ENCODE assay signal across 22 cellular contexts in genomic region chr20:3150908-3151307, GRCh38. TPM values are rescaled to one million over a fixed set of nuclear protein-coding genes. Genes with fewer than 3 reads are reported as not detected.
DNase-seq lines count a peak whose midpoint lies in the region; ATAC-seq, FAIRE-seq and TF ChIP-seq lines count a peak whose summit lies in the region.
"Had no signal": no experiment of that assay in that cellular context is flagged by ENCODE, and none has a peak within 500 bp of the region (broad histone marks: within the 10 kb centered on the region; RNA-seq: fewer than 3 reads in every experiment).

No MANE protein-coding gene starts in this region.

- CTCF ChIA-PET in HepG2 (lab: Yijun Ruan, JAX; ENCODE audit: low intra/inter-chr PET ratio, low total read pairs) (no interaction called here), mammary epithelial cell (lab: Charles Lee; ENCODE audit: low non-redundant PET) (no interaction called here)

- H4K20me1 ChIP-seq in HepG2 (ENCODE audit: insufficient read depth, low read length) (peaks cover 20% of the 10 kb centered on the region; the same call in 1 of the 2 replicates), mammary epithelial cell (ENCODE audit: insufficient read depth, low read length) (no peaks in the 10 kb centered on the region)

- no peaks in the 10 kb centered on the region for H3K9me3 Mint-ChIP-seq in T-helper 1 cell treated with Interleukin-12 subunit alpha and Interleukin-12 subunit beta and Interleukin-4 antibody, amounts not matched to agents 30 μg/mL and 1 μg/mL, for 36 hours
- no peaks in the 10 kb centered on the region for H3K9me3 Mint-ChIP-seq in memory B cell
- no peaks in the 10 kb centered on the region for H3K9me3 Mint-ChIP-seq in stimulated activated memory B cell treated with anti-CD40 and anti-IgM and Interleukin-4, amounts not matched to agents 10 μg/mL and 1 μg/mL and 100 μg/mL, for 72 hours

- peaks cover 32 to 71% of the 10 kb centered on the region in 2 experiments for H3K36me3 ChIP-seq in HepG2 (replicated peaks in 1 of 2; ENCODE audit: control insufficient read depth in 1 of 2, insufficient read depth in 2 of 2, low read length in 2 of 2)
- peaks cover 0 to 39% (median 10%) of the 10 kb centered on the region in 4 donors for H3K36me3 ChIP-seq in right lobe of liver
- H3K36me3 ChIP-seq in mammary epithelial cell (ENCODE audit: insufficient read depth, low read length), result peaks cover 7% of the 10 kb centered on the region

- in situ Hi-C loops in HepG2 (cut with HindIII; ENCODE audit: extremely low pct_ligation_motif_present, low pct_unique_long_range_greater_than_20kb), result no loop called here
- in situ Hi-C loops in mammary epithelial cell (cut with MboI; ENCODE audit: low sequenced_read_pairs in 2 of 2), result no loop called here

- H3K27ac ChIP-seq in HepG2 (ENCODE audit: extremely low read length, insufficient read depth, low read length) (no peak overlapping the region), right lobe of liver (no peak overlapping the region), mammary epithelial cell (ENCODE audit: insufficient read depth, low read depth, low read length) (no peak overlapping the region)
- H3K27ac ChIP-seq: 22Rv1 had no signal

- BruUV-seq in HepG2 (replicated peaks; lab: Mats Ljungman, UMichigan), result no TSS peak
- no TSS peak for BruUV-seq in mammary epithelial cell (replicated peaks; lab: Mats Ljungman, UMichigan)

- peak overlapping the region; percentile 24 for H3K27ac Mint-ChIP-seq in T-helper 1 cell treated with Interleukin-12 subunit alpha and Interleukin-12 subunit beta and Interleukin-4 antibody, amounts not matched to agents 30 μg/mL and 1 μg/mL, for 36 hours
- peak overlapping the region; percentile 66 for H3K27ac Mint-ChIP-seq in memory B cell
- H3K27ac Mint-ChIP-seq in stimulated activated memory B cell treated with anti-CD40 and anti-IgM and Interleukin-4, amounts not matched to agents 10 μg/mL and 1 μg/mL and 100 μg/mL, for 72 hours, result peak overlapping the region; percentile 14

- no peak overlapping the region for H3K4me2 ChIP-seq in HepG2 (ENCODE audit: low read depth, low read length)
- no peak overlapping the region for H3K4me2 ChIP-seq in mammary epithelial cell (ENCODE audit: insufficient read depth, low read depth, low read length)

- no peak for TF ChIP-seq CTCF in HepG2 (CRISPR knock-in tag; IDR thresholded peaks at IDR 0.05)
- no peak for TF ChIP-seq CTCF in right lobe of liver (IDR thresholded peaks at IDR 0.05)
- TF ChIP-seq CTCF in mammary epithelial cell (conservative IDR thresholded peaks at IDR 0.05 in 1 of 2, IDR thresholded peaks at IDR 0.05 in 1 of 2; ENCODE audit: extremely low read depth in 1 of 2, insufficient read depth in 1 of 2, low read depth in 1 of 2, low read length in 2 of 2), result no peak

- TF ChIP-seq POLR2A in HepG2 (IDR thresholded peaks at IDR 0.05; ENCODE audit: insufficient read depth in 1 of 2, low read depth in 2 of 2, low read length in 2 of 2), result no peak
- TF ChIP-seq POLR2A in right lobe of liver (IDR thresholded peaks at IDR 0.05), result no peak

- H3K4me1 ChIP-seq in HepG2 (ENCODE audit: insufficient read depth, low read length) (no peaks in the 10 kb centered on the region), right lobe of liver (no peaks in the 10 kb centered on the region), mammary epithelial cell (ENCODE audit: insufficient read depth, low read length) (no peaks in the 10 kb centered on the region)

- no peaks in the 10 kb centered on the region for H3K27me3 ChIP-seq in HepG2 (ENCODE audit: control insufficient read depth in 1 of 2, insufficient read depth in 2 of 2, low read length in 2 of 2)
- H3K27me3 ChIP-seq in right lobe of liver, result no peaks in the 10 kb centered on the region
- H3K27me3 ChIP-seq in mammary epithelial cell (ENCODE audit: insufficient read depth, low read length), result no peaks in the 10 kb centered on the region
- H3K27me3 ChIP-seq: BE2C had no signal

- no peak overlapping the region for H3K4me3 Mint-ChIP-seq in T-helper 1 cell treated with Interleukin-12 subunit alpha and Interleukin-12 subunit beta and Interleukin-4 antibody, amounts not matched to agents 30 μg/mL and 1 μg/mL, for 36 hours
- H3K4me3 Mint-ChIP-seq in memory B cell, result no peak overlapping the region
- no peak overlapping the region for H3K4me3 Mint-ChIP-seq in stimulated activated memory B cell treated with anti-CD40 and anti-IgM and Interleukin-4, amounts not matched to agents 10 μg/mL and 1 μg/mL and 100 μg/mL, for 72 hours

- H3K4me1 Mint-ChIP-seq in T-helper 1 cell treated with Interleukin-12 subunit alpha and Interleukin-12 subunit beta and Interleukin-4 antibody, amounts not matched to agents 30 μg/mL and 1 μg/mL, for 36 hours (ENCODE audit: low read depth), result peaks cover 27% of the 10 kb centered on the region
- peaks cover 28% of the 10 kb centered on the region for H3K4me1 Mint-ChIP-seq in memory B cell
- peaks cover 48% of the 10 kb centered on the region for H3K4me1 Mint-ChIP-seq in stimulated activated memory B cell treated with anti-CD40 and anti-IgM and Interleukin-4, amounts not matched to agents 10 μg/mL and 1 μg/mL and 100 μg/mL, for 72 hours

- TF ChIP-seq EP300 in HepG2 (IDR thresholded peaks at IDR 0.05; ENCODE audit: low read depth in 2 of 2, low read length in 2 of 2) (no peak), HepG2 (CRISPR knock-in tag; IDR thresholded peaks at IDR 0.05; ENCODE audit: borderline replicate concordance) (no peak)

- H3K79me2 ChIP-seq in HepG2 (ENCODE audit: insufficient read depth, low read length) (peaks cover 78% of the 10 kb centered on the region), mammary epithelial cell (ENCODE audit: insufficient read depth, low read length) (peaks cover 94% of the 10 kb centered on the region)

- H3K9ac ChIP-seq in HepG2 (ENCODE audit: insufficient read depth, low read depth, low read length) (no peak overlapping the region), mammary epithelial cell (ENCODE audit: insufficient read depth, low read length) (no peak overlapping the region)

- DNase-seq in T-helper 1 cell (no peak), HepG2 (ENCODE audit: low spot score) (no peak), right lobe of liver (no peak), memory B cell (ENCODE audit: low spot score in 2 of 2) (no peak), DMS153 treated with DMSO at 0.1 percent for 48 hours (lab: John Stamatoyannopoulos, UW; ENCODE audit: unreplicated experiment) (no peak), mammary epithelial cell (no peak)
- DNase-seq: BE2C, DMS 273 treated with DMSO at 0.1 percent for 48 hours, GF-D8, KBM-7, MV-4-11, NCI-H1417, NCI-H187 treated with DMSO at 0.1 percent for 48 hours, NCI-H748 treated with DMSO at 0.1 percent for 48 hours, OCI-M1, RPMI8226 had no signal

- H3K27me3 Mint-ChIP-seq in T-helper 1 cell treated with Interleukin-12 subunit alpha and Interleukin-12 subunit beta and Interleukin-4 antibody, amounts not matched to agents 30 μg/mL and 1 μg/mL, for 36 hours (ENCODE audit: low read depth), result no peaks in the 10 kb centered on the region
- no peaks in the 10 kb centered on the region for H3K27me3 Mint-ChIP-seq in memory B cell
- no peaks in the 10 kb centered on the region for H3K27me3 Mint-ChIP-seq in stimulated activated memory B cell treated with anti-CD40 and anti-IgM and Interleukin-4, amounts not matched to agents 10 μg/mL and 1 μg/mL and 100 μg/mL, for 72 hours

- H3K36me3 Mint-ChIP-seq in T-helper 1 cell treated with Interleukin-12 subunit alpha and Interleukin-12 subunit beta and Interleukin-4 antibody, amounts not matched to agents 30 μg/mL and 1 μg/mL, for 36 hours (ENCODE audit: low read depth), result peaks cover 30% of the 10 kb centered on the region
- peaks cover 15% of the 10 kb centered on the region for H3K36me3 Mint-ChIP-seq in memory B cell
- H3K36me3 Mint-ChIP-seq in stimulated activated memory B cell treated with anti-CD40 and anti-IgM and Interleukin-4, amounts not matched to agents 10 μg/mL and 1 μg/mL and 100 μg/mL, for 72 hours, result peaks cover 35% of the 10 kb centered on the region

- ATAC-seq in HepG2 (no peak), right lobe of liver (no peak), memory B cell (ENCODE audit: low read depth) (no peak)
- ATAC-seq in stimulated activated memory B cell treated with anti-CD40 and anti-IgM and Interleukin-4, amounts not matched to agents 10 μg/mL and 1 μg/mL and 100 μg/mL, for 72 hours, result no peak

- dilution Hi-C loops in mammary epithelial cell (cut with HindIII; ENCODE audit: low sequenced_read_pairs), result loop anchor here (5.0 kb wide), 1 partner anchor 94 kb away; no protein-coding TSS in a partner anchor

- no peak for TF ChIP-seq RAD21 in HepG2 (CRISPR knock-in tag; IDR thresholded peaks at IDR 0.05)

- POLR2A ChIA-PET in HepG2 (lab: Yijun Ruan, JAX), result interaction anchor here (1.2 to 2.4 kb wide), 2 partner anchors 8 to 11 kb away, joined by 4 to 7 read pairs; partner anchors contain the start of genes FASTKD5 and UBOX5

- no peaks in the 10 kb centered on the region for H3K9me3 ChIP-seq in HepG2 (ENCODE audit: low read length)
- H3K9me3 ChIP-seq in right lobe of liver, result no peaks in the 10 kb centered on the region
- H3K9me3 ChIP-seq in mammary epithelial cell (replicated peaks; ENCODE audit: insufficient read depth, low read length), result no peaks in the 10 kb centered on the region
- H3K9me3 ChIP-seq: BE2C had no signal

- no peak for FAIRE-seq in HepG2 (lab: Jason Lieb, UNC)
- FAIRE-seq: GM12891, GM18507, H1 had no signal

- intact Hi-C loops in HepG2 (cut with micrococcal nuclease; ENCODE audit: unreplicated experiment) (no loop called here), right lobe of liver (cut with DNase I) (no loop called here), mammary epithelial cell (cut with micrococcal nuclease) (no loop called here)

- H3K4me3 ChIP-seq in HepG2 (replicated peaks in 1 of 3; ENCODE audit: insufficient read depth in 1 of 3, low read depth in 2 of 3, low read length in 3 of 3), result no peak overlapping the region
- no peak overlapping the region for H3K4me3 ChIP-seq in right lobe of liver
- no peak overlapping the region for H3K4me3 ChIP-seq in mammary epithelial cell (replicated peaks in 1 of 3; ENCODE audit: insufficient read depth in 1 of 3, low read depth in 2 of 3, low read length in 3 of 3)

- H2AFZ ChIP-seq in HepG2 (ENCODE audit: low read length) (no peak overlapping the region), mammary epithelial cell (ENCODE audit: low read depth, low read length) (no peak overlapping the region)

RNA-seq across cellular contexts. Expression of gene FASTKD5, which starts 8.8 kb away (rescaled TPM):
- total RNA-seq in HepG2 (2016; rRNA removed; fragmentation: Illumina TruSeq; extraction: Trizol), result 46.8 and 63.4 TPM in 2 replicates
- 4.3 and 4.6 TPM in 2 replicates for total RNA-seq in HepG2 (2016; cell fraction: cytosol; rRNA removed; fragmentation: Illumina TruSeq; extraction: Trizol; ENCODE audit: low read depth)
- 45.4 and 62.9 TPM in 2 replicates for total RNA-seq in HepG2 (2016; cell fraction: insoluble cytoplasmic fraction; rRNA removed; fragmentation: Illumina TruSeq; extraction: Trizol)
- 15.5 and 16.7 TPM in 2 replicates for total RNA-seq in HepG2 (2016; cell fraction: membrane; rRNA removed; fragmentation: Illumina TruSeq; extraction: Trizol)
- total RNA-seq in HepG2 (2016; cell fraction: nucleus; rRNA removed; fragmentation: Illumina TruSeq; extraction: Trizol), result 27.9 and 28.4 TPM in 2 replicates
- polyA plus RNA-seq in HepG2 (2011; rRNA removed), result 34.4 and 36.6 TPM in 2 replicates
- 23.0 and 32.0 TPM in 2 replicates for polyA plus RNA-seq in HepG2 (2011; cell fraction: cytosol; rRNA removed)
- polyA plus RNA-seq in HepG2 (2011; cell fraction: nucleus; rRNA removed), result 12.1 and 17.5 TPM in 2 replicates
- polyA plus RNA-seq in HepG2 (2012), result 23.7 and 26.2 TPM in 2 replicates
- 2.5 TPM in 2 replicates for polyA plus RNA-seq in HepG2 (2016; cell fraction: cytosol; fragmentation: Illumina TruSeq; extraction: Trizol; ENCODE audit: low read depth)
- polyA plus RNA-seq in HepG2 (2016; cell fraction: insoluble cytoplasmic fraction; fragmentation: Illumina TruSeq; extraction: Trizol; ENCODE audit: low read depth), result 55.4 and 56.5 TPM in 2 replicates
- 6.5 and 7.2 TPM in 2 replicates for polyA plus RNA-seq in HepG2 (2016; cell fraction: membrane; fragmentation: Illumina TruSeq; extraction: Trizol; ENCODE audit: low read depth)
- 33.3 and 36.2 TPM in 2 replicates for polyA plus RNA-seq in HepG2 (2016; cell fraction: nucleus; fragmentation: Illumina TruSeq; extraction: Trizol; ENCODE audit: insufficient read depth, low read depth)
- 24.9 and 38.7 TPM in 2 replicates for polyA minus RNA-seq in HepG2 (2011; rRNA and poly(A)+ RNA removed; ENCODE audit: low replicate concordance)
- polyA minus RNA-seq in HepG2 (2011; cell fraction: cytosol; rRNA and poly(A)+ RNA removed), result 27.8 and 30.8 TPM in 2 replicates
- polyA minus RNA-seq in HepG2 (2011; cell fraction: nucleus; rRNA and poly(A)+ RNA removed), result 26.4 and 34.6 TPM in 2 replicates
- 10 to 100 TPM; 10.3 to 18.2 (median 11.3) TPM for total RNA-seq in right lobe of liver
- 10 to 100 TPM; 13.4 to 15.0 TPM for total RNA-seq in mammary epithelial cell
- 15.5 TPM for polyA plus RNA-seq in mammary epithelial cell
- 43.8 TPM for polyA minus RNA-seq in mammary epithelial cell

RNA-seq across cellular contexts. Expression of gene UBOX5, which starts 8.8 kb away (rescaled TPM):
- total RNA-seq in HepG2 (2016; rRNA removed; fragmentation: Illumina TruSeq; extraction: Trizol) (5.4 and 5.6 TPM in 2 replicates), right lobe of liver (1 to 10 TPM; 1.8 to 3.2 (median 2.0) TPM), mammary epithelial cell (1 to 10 TPM; 4.8 to 5.6 TPM)
- total RNA-seq in HepG2 (2016; cell fraction: cytosol; rRNA removed; fragmentation: Illumina TruSeq; extraction: Trizol; ENCODE audit: low read depth), result 1.1 and 1.2 TPM in 2 replicates
- total RNA-seq in HepG2 (2016; cell fraction: insoluble cytoplasmic fraction; rRNA removed; fragmentation: Illumina TruSeq; extraction: Trizol), result 4.7 and 5.2 TPM in 2 replicates
- total RNA-seq in HepG2 (2016; cell fraction: membrane; rRNA removed; fragmentation: Illumina TruSeq; extraction: Trizol), result 3.0 TPM in 2 replicates
- 3.8 and 4.4 TPM in 2 replicates for total RNA-seq in HepG2 (2016; cell fraction: nucleus; rRNA removed; fragmentation: Illumina TruSeq; extraction: Trizol)
- polyA plus RNA-seq in HepG2 (2011; rRNA removed) (4.6 and 5.3 TPM in 2 replicates), mammary epithelial cell (3.5 TPM)
- polyA plus RNA-seq in HepG2 (2011; cell fraction: cytosol; rRNA removed), result 4.0 and 4.4 TPM in 2 replicates
- 6.4 and 7.0 TPM in 2 replicates for polyA plus RNA-seq in HepG2 (2011; cell fraction: nucleus; rRNA removed)
- polyA plus RNA-seq in HepG2 (2012), result 3.5 and 3.7 TPM in 2 replicates
- 0.60 and 0.69 TPM in 2 replicates for polyA plus RNA-seq in HepG2 (2016; cell fraction: cytosol; fragmentation: Illumina TruSeq; extraction: Trizol; ENCODE audit: low read depth)
- 5.0 and 5.2 TPM in 2 replicates for polyA plus RNA-seq in HepG2 (2016; cell fraction: insoluble cytoplasmic fraction; fragmentation: Illumina TruSeq; extraction: Trizol; ENCODE audit: low read depth)
- polyA plus RNA-seq in HepG2 (2016; cell fraction: membrane; fragmentation: Illumina TruSeq; extraction: Trizol; ENCODE audit: low read depth), result 1.2 and 1.6 TPM in 2 replicates
- 5.2 and 5.3 TPM in 2 replicates for polyA plus RNA-seq in HepG2 (2016; cell fraction: nucleus; fragmentation: Illumina TruSeq; extraction: Trizol; ENCODE audit: insufficient read depth, low read depth)
- polyA minus RNA-seq in HepG2 (2011; rRNA and poly(A)+ RNA removed; ENCODE audit: low replicate concordance), result 2.1 and 16.1 TPM in 2 replicates
- 4.9 and 5.5 TPM in 2 replicates for polyA minus RNA-seq in HepG2 (2011; cell fraction: cytosol; rRNA and poly(A)+ RNA removed)
- polyA minus RNA-seq in HepG2 (2011; cell fraction: nucleus; rRNA and poly(A)+ RNA removed), result 5.0 and 6.8 TPM in 2 replicates
- 6.9 TPM for polyA minus RNA-seq in mammary epithelial cell

RNA-seq across cellular contexts. Expression of gene LZTS3, which starts 22.4 kb away (rescaled TPM):
- 7.4 and 10.1 TPM in 2 replicates for total RNA-seq in HepG2 (2016; rRNA removed; fragmentation: Illumina TruSeq; extraction: Trizol)
- total RNA-seq in HepG2 (2016; cell fraction: cytosol; rRNA removed; fragmentation: Illumina TruSeq; extraction: Trizol; ENCODE audit: low read depth), result 1.6 and 1.9 TPM in 2 replicates
- total RNA-seq in HepG2 (2016; cell fraction: insoluble cytoplasmic fraction; rRNA removed; fragmentation: Illumina TruSeq; extraction: Trizol), result 7.6 and 10.2 TPM in 2 replicates
- 5.4 and 6.1 TPM in 2 replicates for total RNA-seq in HepG2 (2016; cell fraction: membrane; rRNA removed; fragmentation: Illumina TruSeq; extraction: Trizol)
- 7.0 and 8.3 TPM in 2 replicates for total RNA-seq in HepG2 (2016; cell fraction: nucleus; rRNA removed; fragmentation: Illumina TruSeq; extraction: Trizol)
- polyA plus RNA-seq in HepG2 (2011; rRNA removed), result 31.3 and 49.2 TPM in 2 replicates
- 33.5 and 37.7 TPM in 2 replicates for polyA plus RNA-seq in HepG2 (2011; cell fraction: cytosol; rRNA removed)
- 96.7 and 99.2 TPM in 2 replicates for polyA plus RNA-seq in HepG2 (2011; cell fraction: nucleus; rRNA removed)
- polyA plus RNA-seq in HepG2 (2012), result 15.6 and 27.0 TPM in 2 replicates
- 1.5 TPM in 2 replicates for polyA plus RNA-seq in HepG2 (2016; cell fraction: cytosol; fragmentation: Illumina TruSeq; extraction: Trizol; ENCODE audit: low read depth)
- 10.0 and 11.9 TPM in 2 replicates for polyA plus RNA-seq in HepG2 (2016; cell fraction: insoluble cytoplasmic fraction; fragmentation: Illumina TruSeq; extraction: Trizol; ENCODE audit: low read depth)
- polyA plus RNA-seq in HepG2 (2016; cell fraction: membrane; fragmentation: Illumina TruSeq; extraction: Trizol; ENCODE audit: low read depth), result 5.0 and 5.4 TPM in 2 replicates
- 19.6 and 21.4 TPM in 2 replicates for polyA plus RNA-seq in HepG2 (2016; cell fraction: nucleus; fragmentation: Illumina TruSeq; extraction: Trizol; ENCODE audit: insufficient read depth, low read depth)
- 1.3 and 64.0 TPM in 2 replicates for polyA minus RNA-seq in HepG2 (2011; rRNA and poly(A)+ RNA removed; ENCODE audit: low replicate concordance)
- polyA minus RNA-seq in HepG2 (2011; cell fraction: cytosol; rRNA and poly(A)+ RNA removed), result 19.8 and 26.7 TPM in 2 replicates
- polyA minus RNA-seq in HepG2 (2011; cell fraction: nucleus; rRNA and poly(A)+ RNA removed), result 14.9 and 19.3 TPM in 2 replicates
- 1 to 10 TPM; 3.9 to 6.1 (median 4.9) TPM for total RNA-seq in right lobe of liver
- 10 to 100 TPM in 1 of 2 donors, 1 to 10 TPM in 1; 7.7 to 16.3 TPM for total RNA-seq in mammary epithelial cell
- 2.6 TPM for polyA plus RNA-seq in mammary epithelial cell
- polyA minus RNA-seq in mammary epithelial cell, result 3.3 TPM

RNA-seq across cellular contexts. Expression of gene DDRGK1, which starts 53.6 kb away (rescaled TPM):
- total RNA-seq in HepG2 (2016; rRNA removed; fragmentation: Illumina TruSeq; extraction: Trizol) (75.4 and 149 TPM in 2 replicates), right lobe of liver (10 to 100 TPM; 55.0 to 76.1 (median 60.1) TPM), mammary epithelial cell (10 to 100 TPM; 25.2 to 59.1 TPM)
- 59.4 and 65.6 TPM in 2 replicates for total RNA-seq in HepG2 (2016; cell fraction: cytosol; rRNA removed; fragmentation: Illumina TruSeq; extraction: Trizol; ENCODE audit: low read depth)
- total RNA-seq in HepG2 (2016; cell fraction: insoluble cytoplasmic fraction; rRNA removed; fragmentation: Illumina TruSeq; extraction: Trizol), result 69.3 and 161 TPM in 2 replicates
- 57.6 and 58.7 TPM in 2 replicates for total RNA-seq in HepG2 (2016; cell fraction: membrane; rRNA removed; fragmentation: Illumina TruSeq; extraction: Trizol)
- 105 and 136 TPM in 2 replicates for total RNA-seq in HepG2 (2016; cell fraction: nucleus; rRNA removed; fragmentation: Illumina TruSeq; extraction: Trizol)
- polyA plus RNA-seq in HepG2 (2011; rRNA removed) (96.7 and 116 TPM in 2 replicates), mammary epithelial cell (35.7 TPM)
- 133 and 142 TPM in 2 replicates for polyA plus RNA-seq in HepG2 (2011; cell fraction: cytosol; rRNA removed)
- polyA plus RNA-seq in HepG2 (2011; cell fraction: nucleus; rRNA removed), result 122 and 134 TPM in 2 replicates
- polyA plus RNA-seq in HepG2 (2012), result 104 and 147 TPM in 2 replicates
- 51.1 and 51.9 TPM in 2 replicates for polyA plus RNA-seq in HepG2 (2016; cell fraction: cytosol; fragmentation: Illumina TruSeq; extraction: Trizol; ENCODE audit: low read depth)
- 80.6 and 85.9 TPM in 2 replicates for polyA plus RNA-seq in HepG2 (2016; cell fraction: insoluble cytoplasmic fraction; fragmentation: Illumina TruSeq; extraction: Trizol; ENCODE audit: low read depth)
- polyA plus RNA-seq in HepG2 (2016; cell fraction: membrane; fragmentation: Illumina TruSeq; extraction: Trizol; ENCODE audit: low read depth), result 52.8 and 53.4 TPM in 2 replicates
- 240 and 250 TPM in 2 replicates for polyA plus RNA-seq in HepG2 (2016; cell fraction: nucleus; fragmentation: Illumina TruSeq; extraction: Trizol; ENCODE audit: insufficient read depth, low read depth)
- polyA minus RNA-seq in HepG2 (2011; rRNA and poly(A)+ RNA removed; ENCODE audit: low replicate concordance), result 19.0 and 51.1 TPM in 2 replicates
- polyA minus RNA-seq in HepG2 (2011; cell fraction: cytosol; rRNA and poly(A)+ RNA removed), result 40.1 and 44.2 TPM in 2 replicates
- polyA minus RNA-seq in HepG2 (2011; cell fraction: nucleus; rRNA and poly(A)+ RNA removed), result 48.9 and 52.6 TPM in 2 replicates
- polyA minus RNA-seq in mammary epithelial cell, result 39.0 TPM

RNA-seq across cellular contexts. Expression of gene ITPA, which starts 58.4 kb away (rescaled TPM):
- total RNA-seq in HepG2 (2016; rRNA removed; fragmentation: Illumina TruSeq; extraction: Trizol) (101 and 103 TPM in 2 replicates), right lobe of liver (10 to 100 TPM; 17.5 to 38.8 (median 26.7) TPM), mammary epithelial cell (10 to 100 TPM; 29.2 to 68.7 TPM)
- 30.5 and 31.5 TPM in 2 replicates for total RNA-seq in HepG2 (2016; cell fraction: cytosol; rRNA removed; fragmentation: Illumina TruSeq; extraction: Trizol; ENCODE audit: low read depth)
- total RNA-seq in HepG2 (2016; cell fraction: insoluble cytoplasmic fraction; rRNA removed; fragmentation: Illumina TruSeq; extraction: Trizol), result 108 TPM in 2 replicates
- 45.6 and 53.1 TPM in 2 replicates for total RNA-seq in HepG2 (2016; cell fraction: membrane; rRNA removed; fragmentation: Illumina TruSeq; extraction: Trizol)
- 51.5 and 65.6 TPM in 2 replicates for total RNA-seq in HepG2 (2016; cell fraction: nucleus; rRNA removed; fragmentation: Illumina TruSeq; extraction: Trizol)
- polyA plus RNA-seq in HepG2 (2011; rRNA removed) (60.1 and 73.4 TPM in 2 replicates), mammary epithelial cell (37.5 TPM)
- polyA plus RNA-seq in HepG2 (2011; cell fraction: cytosol; rRNA removed), result 53.2 and 73.4 TPM in 2 replicates
- 110 and 129 TPM in 2 replicates for polyA plus RNA-seq in HepG2 (2011; cell fraction: nucleus; rRNA removed)
- 55.6 and 63.4 TPM in 2 replicates for polyA plus RNA-seq in HepG2 (2012)
- polyA plus RNA-seq in HepG2 (2016; cell fraction: cytosol; fragmentation: Illumina TruSeq; extraction: Trizol; ENCODE audit: low read depth), result 27.3 and 27.6 TPM in 2 replicates
- polyA plus RNA-seq in HepG2 (2016; cell fraction: insoluble cytoplasmic fraction; fragmentation: Illumina TruSeq; extraction: Trizol; ENCODE audit: low read depth), result 106 and 109 TPM in 2 replicates
- polyA plus RNA-seq in HepG2 (2016; cell fraction: membrane; fragmentation: Illumina TruSeq; extraction: Trizol; ENCODE audit: low read depth), result 28.9 and 33.4 TPM in 2 replicates
- 144 and 151 TPM in 2 replicates for polyA plus RNA-seq in HepG2 (2016; cell fraction: nucleus; fragmentation: Illumina TruSeq; extraction: Trizol; ENCODE audit: insufficient read depth, low read depth)
- polyA minus RNA-seq in HepG2 (2011; rRNA and poly(A)+ RNA removed; ENCODE audit: low replicate concordance), result 24.1 and 25.5 TPM in 2 replicates
- polyA minus RNA-seq in HepG2 (2011; cell fraction: cytosol; rRNA and poly(A)+ RNA removed), result 15.4 and 25.9 TPM in 2 replicates
- 23.0 and 28.2 TPM in 2 replicates for polyA minus RNA-seq in HepG2 (2011; cell fraction: nucleus; rRNA and poly(A)+ RNA removed)
- 19.0 TPM for polyA minus RNA-seq in mammary epithelial cell

Comparison
In these comparisons a context has a peak if more than half of its experiments do, and no peak if none do; other contexts are left out.
1. H3K27ac Mint-ChIP-seq: peak in every context shown above with its lines; median percentile 66 in memory B cell; 24 in T-helper 1 cell treated with Interleukin-12 subunit alpha and Interleukin-12 subunit beta and Interleukin-4 antibody, amounts not matched to agents 30 μg/mL and 1 μg/mL, for 36 hours; 14 in stimulated activated memory B cell treated with anti-CD40 and anti-IgM and Interleukin-4, amounts not matched to agents 10 μg/mL and 1 μg/mL and 100 μg/mL, for 72 hours.